Comparison of ENCODE assay signal across 18 cellular contexts in the genomic region with DNA sequence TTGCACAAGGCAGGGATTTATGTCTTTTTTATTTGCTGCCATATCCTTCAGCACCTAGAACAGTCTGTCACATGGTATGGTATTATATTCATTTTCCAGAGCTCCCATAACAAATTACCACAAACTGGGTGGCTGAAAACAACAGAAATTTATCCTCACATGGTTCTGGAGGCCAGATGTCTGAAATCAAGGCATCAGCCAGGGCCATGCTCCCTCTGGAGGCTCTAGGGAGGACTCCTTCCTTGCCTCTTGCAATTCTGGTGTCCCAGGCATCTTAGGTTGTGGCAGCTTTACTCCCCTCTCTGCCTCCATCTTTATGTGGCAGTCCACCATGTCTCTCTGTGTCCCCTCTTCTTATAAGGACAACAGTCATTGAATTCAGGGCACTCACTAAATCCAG. TPM values are rescaled to one million over a fixed set of nuclear protein-coding genes. Genes with fewer than 3 reads are reported as not detected.
DNase-seq lines count a peak whose midpoint lies in the region; ATAC-seq and TF ChIP-seq lines count a peak whose summit lies in the region.
"Had no signal": no experiment of that assay in that cellular context is flagged by ENCODE, and none has a peak within 500 bp of the region (broad histone marks: within the 10 kb centered on the region; RNA-seq: fewer than 3 reads in every experiment).

No MANE protein-coding gene starts in this region.

- DNase-seq in AG09309 (ENCODE audit: low read depth) (no peak), GM23338 (ENCODE audit: low spot score) (no peak), brain microvascular endothelial cell (no peak), islet precursor cell (peak; percentile 26), medulla oblongata (ENCODE audit: extremely low spot score) (no peak), coronary artery (ENCODE audit: low spot score) (no peak)
- DNase-seq: activated CD4-positive, alpha-beta T cell treated with anti-CD3 and anti-CD28 coated beads for 1 hour; amniotic stem cell; cerebellar nuclear complex; left ventricle myocardium superior; NCI-H1048; NCI-H524; occipital lobe; SIG-M5 had no signal

- H3K27ac ChIP-seq in GM23338 (ENCODE audit: low read depth), result no peak overlapping the region
- no peak overlapping the region for H3K27ac ChIP-seq in brain microvascular endothelial cell
- H3K27ac ChIP-seq in coronary artery, result no peak overlapping the region
- H3K27ac ChIP-seq: BLaER1 treated with 17β-estradiol and CSF1 and Interleukin-3, amounts not matched to agents 10 nM and 100 nM; HL-60 had no signal

- H3K27ac Mint-ChIP-seq in GM23338, result no peak overlapping the region

- no peak overlapping the region for H3K4me2 ChIP-seq in GM23338
- H3K4me2 ChIP-seq: BLaER1 treated with 17β-estradiol and CSF1 and Interleukin-3, amounts not matched to agents 10 nM and 100 nM had no signal

- H3K9me3 Mint-ChIP-seq in GM23338, result no peaks in the 10 kb centered on the region

- no peaks in the 10 kb centered on the region for H3K79me2 ChIP-seq in GM23338 (replicated peaks; ENCODE audit: insufficient read depth)

- H3K36me3 Mint-ChIP-seq in GM23338 (ENCODE audit: low read depth), result no peaks in the 10 kb centered on the region

- H3K9me2 ChIP-seq in GM23338 (ENCODE audit: insufficient read depth), result peaks cover 8% of the 10 kb centered on the region; the same call in 1 of the 2 replicates

- peaks cover 1% of the 10 kb centered on the region for H3K27me3 Mint-ChIP-seq in GM23338 (ENCODE audit: insufficient read depth, low read depth, poor library complexity)

- no peak overlapping the region for H3K4me3 Mint-ChIP-seq in GM23338

- no peaks in the 10 kb centered on the region for H4K20me1 ChIP-seq in GM23338 (replicated peaks; ENCODE audit: insufficient read depth)
- H4K20me1 ChIP-seq: BLaER1 treated with 17β-estradiol and CSF1 and Interleukin-3, amounts not matched to agents 10 nM and 100 nM had no signal

- H3F3A ChIP-seq in GM23338 (replicated peaks; ENCODE audit: low read depth), result no peaks in the 10 kb centered on the region

- H2AFZ ChIP-seq in GM23338, result no peak overlapping the region

- peaks cover 2% of the 10 kb centered on the region; the same call in 2 of the 3 replicates for H3K4me1 Mint-ChIP-seq in GM23338

- TF ChIP-seq CTCF in AG09309 (IDR thresholded peaks at IDR 0.05; ENCODE audit: control insufficient read depth, insufficient read depth, low read depth, low read length, missing control alignments) (peak; percentile 41), GM23338 (conservative IDR thresholded peaks at IDR 0.05; ENCODE audit: low read depth in 2 of 2) (peak; percentile 17 to 26; a peak in 3 of 4 replicates), brain microvascular endothelial cell (IDR thresholded peaks at IDR 0.05; ENCODE audit: low read depth, low read length, missing control alignments) (peak; percentile 53), coronary artery (IDR thresholded peaks at IDR 0.05) (no peak)

- H3K4me3 ChIP-seq in AG09309 (ENCODE audit: control insufficient read depth, low read depth, low read length) (no peak overlapping the region), GM23338 (no peak overlapping the region), brain microvascular endothelial cell (ENCODE audit: low read depth, low read length) (no peak overlapping the region), coronary artery (no peak overlapping the region)
- H3K4me3 ChIP-seq: BLaER1 treated with 17β-estradiol and CSF1 and Interleukin-3, amounts not matched to agents 10 nM and 100 nM had no signal

- no peaks in the 10 kb centered on the region for H3K27me3 ChIP-seq in GM23338 (ENCODE audit: insufficient read depth)
- no peaks in the 10 kb centered on the region for H3K27me3 ChIP-seq in brain microvascular endothelial cell (replicated peaks)
- H3K27me3 ChIP-seq: BLaER1 treated with 17β-estradiol and CSF1 and Interleukin-3, amounts not matched to agents 10 nM and 100 nM had no signal

- H3K36me3 ChIP-seq in GM23338 (ENCODE audit: insufficient read depth) (no peaks in the 10 kb centered on the region), brain microvascular endothelial cell (replicated peaks) (no peaks in the 10 kb centered on the region)
- H3K36me3 ChIP-seq: BLaER1 treated with 17β-estradiol and CSF1 and Interleukin-3, amounts not matched to agents 10 nM and 100 nM had no signal

- in situ Hi-C loops in brain microvascular endothelial cell (cut with HindIII; ENCODE audit: low pct_ligation_motif_present, low sequenced_read_pairs), result no loop called here

- H3K4me1 ChIP-seq in GM23338 (ENCODE audit: insufficient read depth), result no peaks in the 10 kb centered on the region
- H3K4me1 ChIP-seq: BLaER1 treated with 17β-estradiol and CSF1 and Interleukin-3, amounts not matched to agents 10 nM and 100 nM had no signal

- ATAC-seq in GM23338, result no peak
- ATAC-seq in HG03520 (IDR thresholded peaks at IDR 0.05; ENCODE audit: unreplicated experiment), result no peak
- no peak for ATAC-seq in GM21528 (IDR thresholded peaks at IDR 0.05; ENCODE audit: low FRiP score, unreplicated experiment)
- ATAC-seq: left ventricle myocardium superior had no signal

TF ChIP-seq in GM23338, 12 proteins besides CTCF, POLR2A, EP300 and RAD21:
- no peak for TF ChIP-seq POLR2AphosphoS5 (IDR thresholded peaks at IDR 0.05; ENCODE audit: low read depth)
- TF ChIP-seq, protein P1, sequence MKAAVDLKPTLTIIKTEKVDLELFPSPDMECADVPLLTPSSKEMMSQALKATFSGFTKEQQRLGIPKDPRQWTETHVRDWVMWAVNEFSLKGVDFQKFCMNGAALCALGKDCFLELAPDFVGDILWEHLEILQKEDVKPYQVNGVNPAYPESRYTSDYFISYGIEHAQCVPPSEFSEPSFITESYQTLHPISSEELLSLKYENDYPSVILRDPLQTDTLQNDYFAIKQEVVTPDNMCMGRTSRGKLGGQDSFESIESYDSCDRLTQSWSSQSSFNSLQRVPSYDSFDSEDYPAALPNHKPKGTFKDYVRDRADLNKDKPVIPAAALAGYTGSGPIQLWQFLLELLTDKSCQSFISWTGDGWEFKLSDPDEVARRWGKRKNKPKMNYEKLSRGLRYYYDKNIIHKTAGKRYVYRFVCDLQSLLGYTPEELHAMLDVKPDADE (IDR thresholded peaks at IDR 0.05), result no peak
- TF ChIP-seq ZNF114 (CRISPR knock-in tag; IDR thresholded peaks at IDR 0.05), result no peak
- TF ChIP-seq EZH2 (IDR thresholded peaks at IDR 0.05; ENCODE audit: low read depth, unreplicated experiment), result no peak
- no peak for TF ChIP-seq NANOG (IDR thresholded peaks at IDR 0.05; ENCODE audit: borderline replicate concordance)
- no peak for TF ChIP-seq ZNF331 (CRISPR knock-in tag; IDR thresholded peaks at IDR 0.05; ENCODE audit: low read depth)
- TF ChIP-seq STAT1 (IDR thresholded peaks at IDR 0.05; ENCODE audit: unreplicated experiment), result no peak
- TF ChIP-seq CREB1 (CRISPR knock-in tag; IDR thresholded peaks at IDR 0.05; ENCODE audit: low read depth), result no peak
- TF ChIP-seq, protein P2, sequence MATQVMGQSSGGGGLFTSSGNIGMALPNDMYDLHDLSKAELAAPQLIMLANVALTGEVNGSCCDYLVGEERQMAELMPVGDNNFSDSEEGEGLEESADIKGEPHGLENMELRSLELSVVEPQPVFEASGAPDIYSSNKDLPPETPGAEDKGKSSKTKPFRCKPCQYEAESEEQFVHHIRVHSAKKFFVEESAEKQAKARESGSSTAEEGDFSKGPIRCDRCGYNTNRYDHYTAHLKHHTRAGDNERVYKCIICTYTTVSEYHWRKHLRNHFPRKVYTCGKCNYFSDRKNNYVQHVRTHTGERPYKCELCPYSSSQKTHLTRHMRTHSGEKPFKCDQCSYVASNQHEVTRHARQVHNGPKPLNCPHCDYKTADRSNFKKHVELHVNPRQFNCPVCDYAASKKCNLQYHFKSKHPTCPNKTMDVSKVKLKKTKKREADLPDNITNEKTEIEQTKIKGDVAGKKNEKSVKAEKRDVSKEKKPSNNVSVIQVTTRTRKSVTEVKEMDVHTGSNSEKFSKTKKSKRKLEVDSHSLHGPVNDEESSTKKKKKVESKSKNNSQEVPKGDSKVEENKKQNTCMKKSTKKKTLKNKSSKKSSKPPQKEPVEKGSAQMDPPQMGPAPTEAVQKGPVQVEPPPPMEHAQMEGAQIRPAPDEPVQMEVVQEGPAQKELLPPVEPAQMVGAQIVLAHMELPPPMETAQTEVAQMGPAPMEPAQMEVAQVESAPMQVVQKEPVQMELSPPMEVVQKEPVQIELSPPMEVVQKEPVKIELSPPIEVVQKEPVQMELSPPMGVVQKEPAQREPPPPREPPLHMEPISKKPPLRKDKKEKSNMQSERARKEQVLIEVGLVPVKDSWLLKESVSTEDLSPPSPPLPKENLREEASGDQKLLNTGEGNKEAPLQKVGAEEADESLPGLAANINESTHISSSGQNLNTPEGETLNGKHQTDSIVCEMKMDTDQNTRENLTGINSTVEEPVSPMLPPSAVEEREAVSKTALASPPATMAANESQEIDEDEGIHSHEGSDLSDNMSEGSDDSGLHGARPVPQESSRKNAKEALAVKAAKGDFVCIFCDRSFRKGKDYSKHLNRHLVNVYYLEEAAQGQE (IDR thresholded peaks at IDR 0.05; ENCODE audit: unreplicated experiment), result no peak
TF ChIP-seq in GM23338: peak in this region for 0.

RNA-seq across cellular contexts. Expression of a gene that starts 43.1 kb away (rescaled TPM):
- 16.3 and 23.1 TPM in 2 replicates for total RNA-seq in GM23338 (2014; rRNA removed; shearing (Covaris generic))
- 3.8 and 4.8 TPM in 2 replicates for polyA plus RNA-seq in GM23338 (2016; fragmentation: Nextera tagmentation; extraction: Ambion mirVana)
